ENCODE assay signal across 20 cellular contexts in genomic region chr2:121828281-121828731, GRCh38.
DNase-seq lines count a peak whose midpoint lies in the region; ATAC-seq, FAIRE-seq and TF ChIP-seq lines count a peak whose summit lies in the region.
"Had no signal": no experiment of that assay in that cellular context is flagged by ENCODE, and none has a peak within 500 bp of the region (broad histone marks: within the 10 kb centered on the region; RNA-seq: fewer than 3 reads in every experiment).

No MANE protein-coding gene starts in this region.

- peak; percentile 21 for DNase-seq in SKM-1 treated with dmso at 0.1 percent for 144 hours (lab: John Stamatoyannopoulos, UW; ENCODE audit: unreplicated experiment)
- DNase-seq in SKM-1 (lab: John Stamatoyannopoulos, UW; ENCODE audit: unreplicated experiment): no peak
- peak; percentile 11 for DNase-seq in RPMI7951 (ENCODE audit: low read depth)
- DNase-seq in glomerular visceral epithelial cell (ENCODE audit: extremely low spot score): peak; percentile 8
- DNase-seq in urothelium cell line (ENCODE audit: low spot score): peak; percentile 69
- no peak for DNase-seq in erythroblast (lab: John Stamatoyannopoulos, UW)
- DNase-seq in NCI-H1930 (lab: John Stamatoyannopoulos, UW): no peak
- DNase-seq: activated CD4-positive, alpha-beta T cell treated with anti-CD3 and anti-CD28 coated beads, Interleukin-2, amount 50 U/mL, for 48 hours; activated T-cell treated with anti-CD3 and anti-CD28 coated beads, Interleukin-2, amount 50 U/mL, for 48 hours; CD4-positive, CD25-positive, alpha-beta regulatory T cell; EL; left ventricle myocardium superior; naive thymus-derived CD4-positive, alpha-beta T cell; NCI-H510A treated with DMSO at 0.1 percent for 48 hours; PC-9; SW 1271; upper lobe of right lung had no signal

- peak; percentile 90 for FAIRE-seq in urothelium cell line (lab: Jason Lieb, UNC)
- FAIRE-seq: K562 had no signal

- TF ChIP-seq POLR2A in erythroblast (IDR thresholded peaks at IDR 0.05; ENCODE audit: low read length): no peak

- no peak for ATAC-seq in SK-N-SH treated with all-trans-retinoic acid at 6 μM for 48 hours
- ATAC-seq: activated naive CD4-positive, alpha-beta T cell treated with anti-CD3 and anti-CD28 coated beads, Interleukin-2, amount 50 U/mL, for 72 hours; K562; left ventricle myocardium superior; naive thymus-derived CD4-positive, alpha-beta T cell; upper lobe of right lung had no signal

TF ChIP-seq in SK-N-SH treated with all-trans-retinoic acid at 6 μM for 48 hours, 23 proteins besides CTCF, POLR2A, EP300 and RAD21:
- TF ChIP-seq TSHZ2 (CRISPR knock-in tag; IDR thresholded peaks at IDR 0.05) (no peak), SNAI2 (CRISPR knock-in tag; IDR thresholded peaks at IDR 0.05) (no peak)

Comparison
In these comparisons a context has a peak if more than half of its experiments do, and no peak if none do; other contexts are left out.
1. DNase-seq: peak in SKM-1 treated with dmso at 0.1 percent for 144 hours (single experiment), RPMI7951 (single experiment), glomerular visceral epithelial cell (single experiment) and urothelium cell line (single experiment); none in SKM-1 (single experiment), erythroblast (0 of 2) and NCI-H1930 (0 of 2).